Comparison of ENCODE assay signal across 16 cellular contexts in the genomic region with DNA sequence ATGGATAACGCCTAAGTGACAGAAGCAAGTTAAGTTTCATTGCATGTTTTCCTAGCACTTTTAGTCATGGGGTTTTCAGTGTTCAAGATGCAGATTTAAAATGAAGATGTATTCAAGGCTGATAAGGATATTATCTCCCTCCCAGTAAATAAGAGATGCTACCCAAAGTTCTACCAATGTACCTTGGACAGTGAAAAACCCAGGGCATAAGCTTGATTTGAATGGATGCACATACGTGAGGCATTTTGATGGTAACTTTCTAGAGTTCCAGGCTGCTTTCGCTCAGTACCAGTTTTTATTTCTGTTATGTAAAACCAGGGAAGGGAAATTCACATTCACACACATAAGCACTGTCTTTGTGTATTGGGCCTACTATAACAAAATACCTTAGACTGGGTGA.
"Had no signal": no experiment of that assay in that cellular context is flagged by ENCODE, and none has a peak within 500 bp of the region (broad histone marks: within the 10 kb centered on the region; RNA-seq: fewer than 3 reads in every experiment).

No MANE protein-coding gene starts in this region.

- H3K27ac ChIP-seq: cardiac muscle cell, esophagus muscularis mucosa, lower lobe of right lung, tibial artery had no signal

- FAIRE-seq: endometrium, islet of Langerhans had no signal

- H3K36me3 ChIP-seq: cardiac muscle cell, esophagus muscularis mucosa, lower lobe of right lung had no signal

- H3K4me1 ChIP-seq: lower lobe of right lung, tibial artery had no signal

- H3K27me3 Mint-ChIP-seq: activated CD4-positive, alpha-beta T cell treated with anti-CD3 and anti-CD28 coated beads, Interleukin-2, amount 10 ng/mL, durations not matched to agents 7 days and 5 days; activated naive CD8-positive, alpha-beta T cell treated with anti-CD3 and anti-CD28 coated beads, Interleukin-2, amount 10 ng/mL, durations not matched to agents 7 days and 5 days; naive thymus-derived CD4-positive, alpha-beta T cell; T-helper 17 cell had no signal

- H3K9me3 Mint-ChIP-seq: activated CD4-positive, alpha-beta T cell treated with anti-CD3 and anti-CD28 coated beads, Interleukin-2, amount 10 ng/mL, durations not matched to agents 7 days and 5 days; activated naive CD8-positive, alpha-beta T cell treated with anti-CD3 and anti-CD28 coated beads, Interleukin-2, amount 10 ng/mL, durations not matched to agents 7 days and 5 days; naive thymus-derived CD4-positive, alpha-beta T cell had no signal

- DNase-seq: activated CD4-positive, alpha-beta T cell treated with anti-CD3 and anti-CD28 coated beads, Interleukin-2, amount 10 ng/mL, durations not matched to agents 7 days and 5 days; activated CD4-positive, CD25-positive, alpha-beta regulatory T cell; activated gamma-delta T cell; activated naive CD8-positive, alpha-beta T cell treated with anti-CD3 and anti-CD28 coated beads, Interleukin-2, amount 10 ng/mL, durations not matched to agents 7 days and 5 days; activated T-cell treated with anti-CD3 and anti-CD28 coated beads, Interleukin-2, amount 50 U/mL, for 1 hour; aorta; lower lobe of right lung; naive thymus-derived CD4-positive, alpha-beta T cell; stimulated activated CD4-positive, alpha-beta T cell treated with anti-CD3 and anti-CD28 coated beads, Interleukin-15, amount 100 ng/mL, for 24 hours; stimulated activated CD4-positive, alpha-beta T cell treated with anti-CD3 and anti-CD28 coated beads, Interleukin-4, amount 100 ng/mL, for 24 hours; T-helper 17 cell; tibial artery had no signal

- ATAC-seq: lower lobe of right lung; naive thymus-derived CD4-positive, alpha-beta T cell had no signal

- H3K4me3 ChIP-seq: cardiac muscle cell, esophagus muscularis mucosa, lower lobe of right lung, tibial artery had no signal

- H3K4me3 Mint-ChIP-seq: activated CD4-positive, alpha-beta T cell treated with anti-CD3 and anti-CD28 coated beads, Interleukin-2, amount 10 ng/mL, durations not matched to agents 7 days and 5 days; activated naive CD8-positive, alpha-beta T cell treated with anti-CD3 and anti-CD28 coated beads, Interleukin-2, amount 10 ng/mL, durations not matched to agents 7 days and 5 days; naive thymus-derived CD4-positive, alpha-beta T cell; T-helper 17 cell had no signal

- H3K27ac Mint-ChIP-seq: activated CD4-positive, alpha-beta T cell treated with anti-CD3 and anti-CD28 coated beads, Interleukin-2, amount 10 ng/mL, durations not matched to agents 7 days and 5 days; activated naive CD8-positive, alpha-beta T cell treated with anti-CD3 and anti-CD28 coated beads, Interleukin-2, amount 10 ng/mL, durations not matched to agents 7 days and 5 days; T-helper 17 cell had no signal

- H3K27me3 ChIP-seq: cardiac muscle cell, esophagus muscularis mucosa, tibial artery had no signal

- H3K9me3 ChIP-seq: esophagus muscularis mucosa, lower lobe of right lung, tibial artery had no signal
